Comparison of ENCODE assay signal across 1 cellular context in the genomic region with DNA sequence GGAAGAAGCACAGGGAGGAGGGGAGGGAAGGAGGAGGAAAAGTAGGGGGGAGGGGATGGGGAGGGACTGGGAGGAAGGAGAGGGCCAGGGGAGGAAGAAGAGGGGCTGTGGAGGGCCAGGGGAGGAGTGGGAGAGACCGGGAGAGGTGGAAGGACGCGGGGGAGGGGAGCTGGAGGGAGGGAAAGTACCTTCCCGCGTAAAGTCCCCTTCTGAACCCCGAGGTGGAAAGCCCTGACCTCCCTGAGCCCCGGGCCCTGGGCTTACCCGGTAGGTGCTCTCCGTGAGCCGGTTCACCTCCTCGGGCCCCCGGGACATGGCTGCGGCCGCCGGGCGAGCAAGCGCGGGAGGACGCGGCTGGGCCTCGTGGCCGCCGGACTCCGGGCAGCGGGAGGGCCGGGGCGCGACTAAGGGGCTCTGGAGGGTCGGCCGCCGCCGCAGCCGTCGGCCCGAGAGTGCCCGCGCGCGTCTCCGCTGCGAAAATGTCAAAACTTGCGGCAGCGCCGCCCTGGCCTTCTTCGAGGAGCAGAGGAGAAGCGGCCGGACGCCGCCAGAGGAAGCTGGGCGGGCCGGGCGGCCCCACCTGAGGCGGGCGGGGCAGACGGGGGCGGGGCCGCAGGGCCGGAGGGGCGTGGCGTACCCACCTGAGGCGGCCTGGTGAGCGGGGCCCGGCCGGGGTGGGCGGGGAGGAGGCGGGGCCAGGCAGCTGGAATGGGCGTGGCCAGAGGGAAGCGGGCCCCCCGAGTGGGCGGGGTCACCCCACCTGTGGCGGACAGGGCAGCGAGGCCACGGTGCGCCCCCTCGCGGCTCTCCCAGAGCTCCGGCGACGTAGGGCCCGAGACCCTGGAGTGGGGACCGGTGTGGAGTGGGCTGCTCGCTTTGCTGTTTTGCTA.
TF ChIP-seq lines count a peak whose summit lies in the region.

A gene with protein sequence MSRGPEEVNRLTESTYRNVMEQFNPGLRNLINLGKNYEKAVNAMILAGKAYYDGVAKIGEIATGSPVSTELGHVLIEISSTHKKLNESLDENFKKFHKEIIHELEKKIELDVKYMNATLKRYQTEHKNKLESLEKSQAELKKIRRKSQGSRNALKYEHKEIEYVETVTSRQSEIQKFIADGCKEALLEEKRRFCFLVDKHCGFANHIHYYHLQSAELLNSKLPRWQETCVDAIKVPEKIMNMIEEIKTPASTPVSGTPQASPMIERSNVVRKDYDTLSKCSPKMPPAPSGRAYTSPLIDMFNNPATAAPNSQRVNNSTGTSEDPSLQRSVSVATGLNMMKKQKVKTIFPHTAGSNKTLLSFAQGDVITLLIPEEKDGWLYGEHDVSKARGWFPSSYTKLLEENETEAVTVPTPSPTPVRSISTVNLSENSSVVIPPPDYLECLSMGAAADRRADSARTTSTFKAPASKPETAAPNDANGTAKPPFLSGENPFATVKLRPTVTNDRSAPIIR (minus strand): TSS at position 553 of the 890 bp plus-strand sequence. CDS start 238 bp downstream, at position 315.

TF ChIP-seq in HepG2, 621 proteins besides CTCF, POLR2A, EP300 and RAD21 (continued from another document and continues in another):
- TF ChIP-seq, protein P1, sequence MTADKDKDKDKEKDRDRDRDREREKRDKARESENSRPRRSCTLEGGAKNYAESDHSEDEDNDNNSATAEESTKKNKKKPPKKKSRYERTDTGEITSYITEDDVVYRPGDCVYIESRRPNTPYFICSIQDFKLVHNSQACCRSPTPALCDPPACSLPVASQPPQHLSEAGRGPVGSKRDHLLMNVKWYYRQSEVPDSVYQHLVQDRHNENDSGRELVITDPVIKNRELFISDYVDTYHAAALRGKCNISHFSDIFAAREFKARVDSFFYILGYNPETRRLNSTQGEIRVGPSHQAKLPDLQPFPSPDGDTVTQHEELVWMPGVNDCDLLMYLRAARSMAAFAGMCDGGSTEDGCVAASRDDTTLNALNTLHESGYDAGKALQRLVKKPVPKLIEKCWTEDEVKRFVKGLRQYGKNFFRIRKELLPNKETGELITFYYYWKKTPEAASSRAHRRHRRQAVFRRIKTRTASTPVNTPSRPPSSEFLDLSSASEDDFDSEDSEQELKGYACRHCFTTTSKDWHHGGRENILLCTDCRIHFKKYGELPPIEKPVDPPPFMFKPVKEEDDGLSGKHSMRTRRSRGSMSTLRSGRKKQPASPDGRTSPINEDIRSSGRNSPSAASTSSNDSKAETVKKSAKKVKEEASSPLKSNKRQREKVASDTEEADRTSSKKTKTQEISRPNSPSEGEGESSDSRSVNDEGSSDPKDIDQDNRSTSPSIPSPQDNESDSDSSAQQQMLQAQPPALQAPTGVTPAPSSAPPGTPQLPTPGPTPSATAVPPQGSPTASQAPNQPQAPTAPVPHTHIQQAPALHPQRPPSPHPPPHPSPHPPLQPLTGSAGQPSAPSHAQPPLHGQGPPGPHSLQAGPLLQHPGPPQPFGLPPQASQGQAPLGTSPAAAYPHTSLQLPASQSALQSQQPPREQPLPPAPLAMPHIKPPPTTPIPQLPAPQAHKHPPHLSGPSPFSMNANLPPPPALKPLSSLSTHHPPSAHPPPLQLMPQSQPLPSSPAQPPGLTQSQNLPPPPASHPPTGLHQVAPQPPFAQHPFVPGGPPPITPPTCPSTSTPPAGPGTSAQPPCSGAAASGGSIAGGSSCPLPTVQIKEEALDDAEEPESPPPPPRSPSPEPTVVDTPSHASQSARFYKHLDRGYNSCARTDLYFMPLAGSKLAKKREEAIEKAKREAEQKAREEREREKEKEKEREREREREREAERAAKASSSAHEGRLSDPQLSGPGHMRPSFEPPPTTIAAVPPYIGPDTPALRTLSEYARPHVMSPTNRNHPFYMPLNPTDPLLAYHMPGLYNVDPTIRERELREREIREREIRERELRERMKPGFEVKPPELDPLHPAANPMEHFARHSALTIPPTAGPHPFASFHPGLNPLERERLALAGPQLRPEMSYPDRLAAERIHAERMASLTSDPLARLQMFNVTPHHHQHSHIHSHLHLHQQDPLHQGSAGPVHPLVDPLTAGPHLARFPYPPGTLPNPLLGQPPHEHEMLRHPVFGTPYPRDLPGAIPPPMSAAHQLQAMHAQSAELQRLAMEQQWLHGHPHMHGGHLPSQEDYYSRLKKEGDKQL (CRISPR knock-in tag; IDR thresholded peaks at IDR 0.05; ENCODE audit: low read depth) = no peak
- TF ChIP-seq, protein P2, sequence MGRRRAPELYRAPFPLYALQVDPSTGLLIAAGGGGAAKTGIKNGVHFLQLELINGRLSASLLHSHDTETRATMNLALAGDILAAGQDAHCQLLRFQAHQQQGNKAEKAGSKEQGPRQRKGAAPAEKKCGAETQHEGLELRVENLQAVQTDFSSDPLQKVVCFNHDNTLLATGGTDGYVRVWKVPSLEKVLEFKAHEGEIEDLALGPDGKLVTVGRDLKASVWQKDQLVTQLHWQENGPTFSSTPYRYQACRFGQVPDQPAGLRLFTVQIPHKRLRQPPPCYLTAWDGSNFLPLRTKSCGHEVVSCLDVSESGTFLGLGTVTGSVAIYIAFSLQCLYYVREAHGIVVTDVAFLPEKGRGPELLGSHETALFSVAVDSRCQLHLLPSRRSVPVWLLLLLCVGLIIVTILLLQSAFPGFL (CRISPR knock-in tag; IDR thresholded peaks at IDR 0.05) = no peak
- no peak for TF ChIP-seq ZNF256 (CRISPR knock-in tag; conservative IDR thresholded peaks at IDR 0.05)
- TF ChIP-seq, protein P3, sequence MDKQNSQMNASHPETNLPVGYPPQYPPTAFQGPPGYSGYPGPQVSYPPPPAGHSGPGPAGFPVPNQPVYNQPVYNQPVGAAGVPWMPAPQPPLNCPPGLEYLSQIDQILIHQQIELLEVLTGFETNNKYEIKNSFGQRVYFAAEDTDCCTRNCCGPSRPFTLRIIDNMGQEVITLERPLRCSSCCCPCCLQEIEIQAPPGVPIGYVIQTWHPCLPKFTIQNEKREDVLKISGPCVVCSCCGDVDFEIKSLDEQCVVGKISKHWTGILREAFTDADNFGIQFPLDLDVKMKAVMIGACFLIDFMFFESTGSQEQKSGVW (CRISPR knock-in tag; IDR thresholded peaks at IDR 0.05; ENCODE audit: borderline replicate concordance) = no peak
- peak; percentile 23; the same call in 1 of the 2 replicates for TF ChIP-seq MED1 (CRISPR knock-in tag; IDR thresholded peaks at IDR 0.05)
- TF ChIP-seq KDM4B (CRISPR knock-in tag; IDR thresholded peaks at IDR 0.05) = no peak
- TF ChIP-seq ELF4 (CRISPR knock-in tag; IDR thresholded peaks at IDR 0.05; ENCODE audit: borderline replicate concordance) = no peak
- TF ChIP-seq, protein P4, sequence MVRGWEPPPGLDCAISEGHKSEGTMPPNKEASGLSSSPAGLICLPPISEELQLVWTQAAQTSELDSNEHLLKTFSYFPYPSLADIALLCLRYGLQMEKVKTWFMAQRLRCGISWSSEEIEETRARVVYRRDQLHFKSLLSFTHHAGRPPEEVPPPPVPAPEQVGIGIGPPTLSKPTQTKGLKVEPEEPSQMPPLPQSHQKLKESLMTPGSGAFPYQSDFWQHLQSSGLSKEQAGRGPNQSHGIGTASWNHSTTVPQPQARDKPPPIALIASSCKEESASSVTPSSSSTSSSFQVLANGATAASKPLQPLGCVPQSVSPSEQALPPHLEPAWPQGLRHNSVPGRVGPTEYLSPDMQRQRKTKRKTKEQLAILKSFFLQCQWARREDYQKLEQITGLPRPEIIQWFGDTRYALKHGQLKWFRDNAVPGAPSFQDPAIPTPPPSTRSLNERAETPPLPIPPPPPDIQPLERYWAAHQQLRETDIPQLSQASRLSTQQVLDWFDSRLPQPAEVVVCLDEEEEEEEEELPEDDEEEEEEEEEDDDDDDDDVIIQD (CRISPR knock-in tag; IDR thresholded peaks at IDR 0.05; ENCODE audit: low read depth) = no peak
- TF ChIP-seq, protein P5, sequence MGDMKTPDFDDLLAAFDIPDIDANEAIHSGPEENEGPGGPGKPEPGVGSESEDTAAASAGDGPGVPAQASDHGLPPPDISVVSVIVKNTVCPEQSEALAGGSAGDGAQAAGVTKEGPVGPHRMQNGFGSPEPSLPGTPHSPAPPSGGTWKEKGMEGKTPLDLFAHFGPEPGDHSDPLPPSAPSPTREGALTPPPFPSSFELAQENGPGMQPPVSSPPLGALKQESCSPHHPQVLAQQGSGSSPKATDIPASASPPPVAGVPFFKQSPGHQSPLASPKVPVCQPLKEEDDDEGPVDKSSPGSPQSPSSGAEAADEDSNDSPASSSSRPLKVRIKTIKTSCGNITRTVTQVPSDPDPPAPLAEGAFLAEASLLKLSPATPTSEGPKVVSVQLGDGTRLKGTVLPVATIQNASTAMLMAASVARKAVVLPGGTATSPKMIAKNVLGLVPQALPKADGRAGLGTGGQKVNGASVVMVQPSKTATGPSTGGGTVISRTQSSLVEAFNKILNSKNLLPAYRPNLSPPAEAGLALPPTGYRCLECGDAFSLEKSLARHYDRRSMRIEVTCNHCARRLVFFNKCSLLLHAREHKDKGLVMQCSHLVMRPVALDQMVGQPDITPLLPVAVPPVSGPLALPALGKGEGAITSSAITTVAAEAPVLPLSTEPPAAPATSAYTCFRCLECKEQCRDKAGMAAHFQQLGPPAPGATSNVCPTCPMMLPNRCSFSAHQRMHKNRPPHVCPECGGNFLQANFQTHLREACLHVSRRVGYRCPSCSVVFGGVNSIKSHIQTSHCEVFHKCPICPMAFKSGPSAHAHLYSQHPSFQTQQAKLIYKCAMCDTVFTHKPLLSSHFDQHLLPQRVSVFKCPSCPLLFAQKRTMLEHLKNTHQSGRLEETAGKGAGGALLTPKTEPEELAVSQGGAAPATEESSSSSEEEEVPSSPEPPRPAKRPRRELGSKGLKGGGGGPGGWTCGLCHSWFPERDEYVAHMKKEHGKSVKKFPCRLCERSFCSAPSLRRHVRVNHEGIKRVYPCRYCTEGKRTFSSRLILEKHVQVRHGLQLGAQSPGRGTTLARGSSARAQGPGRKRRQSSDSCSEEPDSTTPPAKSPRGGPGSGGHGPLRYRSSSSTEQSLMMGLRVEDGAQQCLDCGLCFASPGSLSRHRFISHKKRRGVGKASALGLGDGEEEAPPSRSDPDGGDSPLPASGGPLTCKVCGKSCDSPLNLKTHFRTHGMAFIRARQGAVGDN (CRISPR knock-in tag; IDR thresholded peaks at IDR 0.05) = peak; percentile 75
- peak; percentile 79 for TF ChIP-seq ZFY (CRISPR knock-in tag; IDR thresholded peaks at IDR 0.05)
- TF ChIP-seq ZNF3 (CRISPR knock-in tag; IDR thresholded peaks at IDR 0.05) = no peak
- TF ChIP-seq ZKSCAN1 (IDR thresholded peaks at IDR 0.05; ENCODE audit: low read length) = no peak
- TF ChIP-seq TAF1 (CRISPR knock-in tag; IDR thresholded peaks at IDR 0.05) = no peak
- no peak for TF ChIP-seq ZNF251 (CRISPR knock-in tag; IDR thresholded peaks at IDR 0.05)
- peak; percentile 69; the same call in 1 of the 2 replicates for TF ChIP-seq ZNF446 (CRISPR knock-in tag; IDR thresholded peaks at IDR 0.05)
- TF ChIP-seq, protein P6, sequence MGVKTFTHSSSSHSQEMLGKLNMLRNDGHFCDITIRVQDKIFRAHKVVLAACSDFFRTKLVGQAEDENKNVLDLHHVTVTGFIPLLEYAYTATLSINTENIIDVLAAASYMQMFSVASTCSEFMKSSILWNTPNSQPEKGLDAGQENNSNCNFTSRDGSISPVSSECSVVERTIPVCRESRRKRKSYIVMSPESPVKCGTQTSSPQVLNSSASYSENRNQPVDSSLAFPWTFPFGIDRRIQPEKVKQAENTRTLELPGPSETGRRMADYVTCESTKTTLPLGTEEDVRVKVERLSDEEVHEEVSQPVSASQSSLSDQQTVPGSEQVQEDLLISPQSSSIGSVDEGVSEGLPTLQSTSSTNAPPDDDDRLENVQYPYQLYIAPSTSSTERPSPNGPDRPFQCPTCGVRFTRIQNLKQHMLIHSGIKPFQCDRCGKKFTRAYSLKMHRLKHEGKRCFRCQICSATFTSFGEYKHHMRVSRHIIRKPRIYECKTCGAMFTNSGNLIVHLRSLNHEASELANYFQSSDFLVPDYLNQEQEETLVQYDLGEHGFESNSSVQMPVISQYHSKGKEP (CRISPR knock-in tag; IDR thresholded peaks at IDR 0.05) = no peak
- TF ChIP-seq TCF12 (IDR thresholded peaks at IDR 0.05) = no peak
- no peak for TF ChIP-seq TCF12 (CRISPR knock-in tag; IDR thresholded peaks at IDR 0.05)
- no peak for TF ChIP-seq ESRRA (CRISPR knock-in tag; IDR thresholded peaks at IDR 0.05; ENCODE audit: low read depth)
- TF ChIP-seq ZNF709 (CRISPR knock-in tag; IDR thresholded peaks at IDR 0.05) = peak; percentile 70
- TF ChIP-seq, protein P7, sequence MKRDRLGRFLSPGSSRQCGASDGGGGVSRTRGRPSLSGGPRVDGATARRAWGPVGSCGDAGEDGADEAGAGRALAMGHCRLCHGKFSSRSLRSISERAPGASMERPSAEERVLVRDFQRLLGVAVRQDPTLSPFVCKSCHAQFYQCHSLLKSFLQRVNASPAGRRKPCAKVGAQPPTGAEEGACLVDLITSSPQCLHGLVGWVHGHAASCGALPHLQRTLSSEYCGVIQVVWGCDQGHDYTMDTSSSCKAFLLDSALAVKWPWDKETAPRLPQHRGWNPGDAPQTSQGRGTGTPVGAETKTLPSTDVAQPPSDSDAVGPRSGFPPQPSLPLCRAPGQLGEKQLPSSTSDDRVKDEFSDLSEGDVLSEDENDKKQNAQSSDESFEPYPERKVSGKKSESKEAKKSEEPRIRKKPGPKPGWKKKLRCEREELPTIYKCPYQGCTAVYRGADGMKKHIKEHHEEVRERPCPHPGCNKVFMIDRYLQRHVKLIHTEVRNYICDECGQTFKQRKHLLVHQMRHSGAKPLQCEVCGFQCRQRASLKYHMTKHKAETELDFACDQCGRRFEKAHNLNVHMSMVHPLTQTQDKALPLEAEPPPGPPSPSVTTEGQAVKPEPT (CRISPR knock-in tag; IDR thresholded peaks at IDR 0.05; ENCODE audit: low read depth) = no peak
- peak; percentile 67; the same call in 1 of the 2 replicates for TF ChIP-seq GABPB1 (CRISPR knock-in tag; IDR thresholded peaks at IDR 0.05)
- TF ChIP-seq, protein P8, sequence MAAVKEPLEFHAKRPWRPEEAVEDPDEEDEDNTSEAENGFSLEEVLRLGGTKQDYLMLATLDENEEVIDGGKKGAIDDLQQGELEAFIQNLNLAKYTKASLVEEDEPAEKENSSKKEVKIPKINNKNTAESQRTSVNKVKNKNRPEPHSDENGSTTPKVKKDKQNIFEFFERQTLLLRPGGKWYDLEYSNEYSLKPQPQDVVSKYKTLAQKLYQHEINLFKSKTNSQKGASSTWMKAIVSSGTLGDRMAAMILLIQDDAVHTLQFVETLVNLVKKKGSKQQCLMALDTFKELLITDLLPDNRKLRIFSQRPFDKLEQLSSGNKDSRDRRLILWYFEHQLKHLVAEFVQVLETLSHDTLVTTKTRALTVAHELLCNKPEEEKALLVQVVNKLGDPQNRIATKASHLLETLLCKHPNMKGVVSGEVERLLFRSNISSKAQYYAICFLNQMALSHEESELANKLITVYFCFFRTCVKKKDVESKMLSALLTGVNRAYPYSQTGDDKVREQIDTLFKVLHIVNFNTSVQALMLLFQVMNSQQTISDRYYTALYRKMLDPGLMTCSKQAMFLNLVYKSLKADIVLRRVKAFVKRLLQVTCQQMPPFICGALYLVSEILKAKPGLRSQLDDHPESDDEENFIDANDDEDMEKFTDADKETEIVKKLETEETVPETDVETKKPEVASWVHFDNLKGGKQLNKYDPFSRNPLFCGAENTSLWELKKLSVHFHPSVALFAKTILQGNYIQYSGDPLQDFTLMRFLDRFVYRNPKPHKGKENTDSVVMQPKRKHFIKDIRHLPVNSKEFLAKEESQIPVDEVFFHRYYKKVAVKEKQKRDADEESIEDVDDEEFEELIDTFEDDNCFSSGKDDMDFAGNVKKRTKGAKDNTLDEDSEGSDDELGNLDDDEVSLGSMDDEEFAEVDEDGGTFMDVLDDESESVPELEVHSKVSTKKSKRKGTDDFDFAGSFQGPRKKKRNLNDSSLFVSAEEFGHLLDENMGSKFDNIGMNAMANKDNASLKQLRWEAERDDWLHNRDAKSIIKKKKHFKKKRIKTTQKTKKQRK (IDR thresholded peaks at IDR 0.05; ENCODE audit: low read length) = no peak
